Comparison of ENCODE assay signal across 16 cellular contexts in the genomic region with DNA sequence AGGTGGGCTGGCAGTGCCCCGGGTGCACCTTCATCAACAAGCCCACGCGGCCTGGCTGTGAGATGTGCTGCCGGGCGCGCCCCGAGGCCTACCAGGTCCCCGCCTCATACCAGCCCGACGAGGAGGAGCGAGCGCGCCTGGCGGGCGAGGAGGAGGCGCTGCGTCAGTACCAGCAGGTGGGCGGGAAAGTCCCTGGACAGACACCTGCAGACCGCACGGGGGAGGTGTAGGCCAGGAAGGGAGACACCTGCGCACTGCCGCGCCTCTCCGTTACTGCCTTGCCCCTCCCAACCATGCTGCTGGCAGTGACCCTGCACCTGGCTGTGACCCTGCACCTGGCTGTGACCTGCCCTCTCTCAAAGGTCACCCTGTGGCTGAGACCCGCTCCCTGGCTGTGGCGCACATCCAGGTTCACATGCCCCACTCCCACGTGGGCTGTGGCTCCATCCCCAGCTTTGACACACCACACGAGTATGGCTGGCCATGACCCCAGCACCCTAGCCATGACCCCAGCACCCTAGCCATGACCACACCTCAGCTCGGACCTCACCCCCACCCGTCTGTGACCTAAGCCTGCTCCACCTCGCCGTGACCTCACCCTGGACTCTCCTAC. TPM values are rescaled to one million over a fixed set of nuclear protein-coding genes. Genes with fewer than 3 reads are reported as not detected.
DNase-seq lines count a peak whose midpoint lies in the region; ATAC-seq and TF ChIP-seq lines count a peak whose summit lies in the region.
"Had no signal": no experiment of that assay in that cellular context is flagged by ENCODE, and none has a peak within 500 bp of the region (broad histone marks: within the 10 kb centered on the region; RNA-seq: fewer than 3 reads in every experiment).

No MANE protein-coding gene starts in this region.

- no peaks in the 10 kb centered on the region for H3K27me3 Mint-ChIP-seq in activated T-cell treated with anti-CD3 and anti-CD28 coated beads, Interleukin-2, amount 50 U/mL, for 4 hours (ENCODE audit: low read depth)

- H3K27ac ChIP-seq in right cardiac atrium (ENCODE audit: low read length) (no peak overlapping the region), colonic mucosa (peak overlapping the region; percentile 40), upper lobe of right lung (no peak overlapping the region)
- H3K27ac ChIP-seq: ascending aorta, thoracic aorta had no signal

- H3K36me3 ChIP-seq in colonic mucosa (peaks cover 4% of the 10 kb centered on the region), upper lobe of right lung (peaks cover 60% of the 10 kb centered on the region)

- 94% methylated on average over 32 of the region's 32 CpGs for WGBS in right cardiac atrium

- no peaks in the 10 kb centered on the region for H3K9me3 Mint-ChIP-seq in activated T-cell treated with anti-CD3 and anti-CD28 coated beads, Interleukin-2, amount 50 U/mL, for 4 hours

- H3K27me3 ChIP-seq in right cardiac atrium (ENCODE audit: control insufficient read depth, insufficient read depth) (no peaks in the 10 kb centered on the region), colonic mucosa (no peaks in the 10 kb centered on the region), upper lobe of right lung (no peaks in the 10 kb centered on the region)
- H3K27me3 ChIP-seq: ascending aorta had no signal

- H3K9me3 ChIP-seq in right cardiac atrium (ENCODE audit: control insufficient read depth, low read length) (no peaks in the 10 kb centered on the region), colonic mucosa (no peaks in the 10 kb centered on the region), upper lobe of right lung (no peaks in the 10 kb centered on the region)
- H3K9me3 ChIP-seq: ascending aorta, thoracic aorta had no signal

- peak overlapping the region; percentile 44 to 58 for H3K9ac ChIP-seq in colonic mucosa (ENCODE audit: low read depth in 2 of 2, low read length in 2 of 2)

- DNase-seq in right cardiac atrium (peak in 2 of 3 donors; percentile 53 to 61), left cardiac atrium (no peak), NCI-H2196 (lab: John Stamatoyannopoulos, UW; ENCODE audit: unreplicated experiment) (peak; percentile 95), colonic mucosa (peak; percentile 87), upper lobe of right lung (no peak), GM19240 (ENCODE audit: insufficient read length, low spot score) (no peak), SHP77 (lab: John Stamatoyannopoulos, UW) (no peak)
- no peak for DNase-seq in activated T-cell treated with anti-CD3 and anti-CD28 coated beads, Interleukin-2, amount 50 U/mL, for 4 hours
- DNase-seq: activated CD8-positive, alpha-beta memory T cell treated with anti-CD3 and anti-CD28 coated beads, Interleukin-2, amount 50 U/mL, for 48 hours; AML-193; effector CD4-positive, alpha-beta T cell; GDM1; mesenchymal stem cell; OCI-M1 had no signal

- H3K4me1 ChIP-seq in right cardiac atrium (ENCODE audit: control insufficient read depth, insufficient read depth, low read length) (no peaks in the 10 kb centered on the region), colonic mucosa (no peaks in the 10 kb centered on the region), upper lobe of right lung (peaks cover 4% of the 10 kb centered on the region)
- H3K4me1 ChIP-seq: ascending aorta had no signal

- peak; percentile 35 for TF ChIP-seq CTCF in colonic mucosa (IDR thresholded peaks at IDR 0.05)
- no peak for TF ChIP-seq CTCF in upper lobe of right lung (IDR thresholded peaks at IDR 0.05)

- intact Hi-C loops in right cardiac atrium (cut with DNase I) (loop anchor here in 2 of 4 donors (10.0 kb wide), 1 partner anchor 65 kb away; no protein-coding TSS in a partner anchor), left cardiac atrium (cut with DNase I) (no loop called here), colonic mucosa (cut with DNase I) (no loop called here), upper lobe of right lung (cut with DNase I) (no loop called here)

- H3K4me3 Mint-ChIP-seq in activated T-cell treated with anti-CD3 and anti-CD28 coated beads, Interleukin-2, amount 50 U/mL, for 4 hours: no peak overlapping the region

- H3K4me3 ChIP-seq in right cardiac atrium (ENCODE audit: low read length) (no peak overlapping the region), colonic mucosa (no peak overlapping the region), upper lobe of right lung (no peak overlapping the region)
- H3K4me3 ChIP-seq: ascending aorta, thoracic aorta had no signal

- peaks cover 13% of the 10 kb centered on the region for H3K4me1 Mint-ChIP-seq in activated T-cell treated with anti-CD3 and anti-CD28 coated beads, Interleukin-2, amount 50 U/mL, for 4 hours (ENCODE audit: low read depth)

- peak; percentile 7 to 36 for ATAC-seq in right cardiac atrium
- ATAC-seq in left cardiac atrium: no peak
- ATAC-seq in upper lobe of right lung: peak; percentile 3
- no peak for ATAC-seq in activated T-cell treated with anti-CD3 and anti-CD28 coated beads, Interleukin-2, amount 50 U/mL, for 4 hours

- H3K36me3 Mint-ChIP-seq in activated T-cell treated with anti-CD3 and anti-CD28 coated beads, Interleukin-2, amount 50 U/mL, for 4 hours (ENCODE audit: insufficient read depth): peaks cover 35% of the 10 kb centered on the region

RNA-seq across cellular contexts. Expression of a gene that starts 11.6 kb away (rescaled TPM):
- total RNA-seq in right cardiac atrium (10 to 100 TPM; 42.1 to 52.4 (median 45.9) TPM), left cardiac atrium (10 to 100 TPM; 41.6 to 43.5 TPM), colonic mucosa (100 to 1,000 TPM; 134 to 169 TPM), upper lobe of right lung (101 TPM)
- 48.0 TPM for polyA plus RNA-seq in right cardiac atrium
- 100 to 1,000 TPM in 2 of 3 donors, 10 to 100 TPM in 1; 87.1 to 104 (median 103) TPM for total RNA-seq in activated T-cell treated with anti-CD3 and anti-CD28 coated beads, Interleukin-2, amount 50 U/mL, for 4 hours

RNA-seq across cellular contexts. Expression of a gene that starts 39.1 kb away (rescaled TPM):
- total RNA-seq in right cardiac atrium: 1 to 10 TPM in 1 of 4 donors, under 1 TPM in 3; 0.49 to 2.1 (median 0.66) TPM
- polyA plus RNA-seq in right cardiac atrium: 1.0 TPM
- 1 to 10 TPM; 1.4 to 3.4 TPM for total RNA-seq in left cardiac atrium
- 10 to 100 TPM; 13.5 to 48.5 TPM for total RNA-seq in colonic mucosa
- total RNA-seq in upper lobe of right lung: 16.8 TPM
- 10 to 100 TPM; 34.6 to 45.2 (median 37.0) TPM for total RNA-seq in activated T-cell treated with anti-CD3 and anti-CD28 coated beads, Interleukin-2, amount 50 U/mL, for 4 hours
- total RNA-seq: ascending aorta had no signal

RNA-seq across cellular contexts. Expression of a gene that starts 42.7 kb away (rescaled TPM):
- total RNA-seq in right cardiac atrium (10 to 100 TPM; 24.3 to 26.5 (median 25.6) TPM), left cardiac atrium (10 to 100 TPM; 23.7 to 24.3 TPM), colonic mucosa (10 to 100 TPM; 25.4 to 31.9 TPM), upper lobe of right lung (38.4 TPM)
- polyA plus RNA-seq in right cardiac atrium: 13.6 TPM
- total RNA-seq in activated T-cell treated with anti-CD3 and anti-CD28 coated beads, Interleukin-2, amount 50 U/mL, for 4 hours: 10 to 100 TPM; 21.2 to 25.5 (median 23.9) TPM

Comparison
In these comparisons a context has a peak if more than half of its experiments do, and no peak if none do; other contexts are left out.
1. ATAC-seq: peak in right cardiac atrium (2 of 2) and upper lobe of right lung (single experiment); none in left cardiac atrium (0 of 2) and activated T-cell treated with anti-CD3 and anti-CD28 coated beads, Interleukin-2, amount 50 U/mL, for 4 hours (0 of 2).
2. DNase-seq: peak in right cardiac atrium (2 of 3), NCI-H2196 (single experiment) and colonic mucosa (single experiment); none in left cardiac atrium (single experiment), upper lobe of right lung (single experiment), GM19240 (single experiment), SHP77 (0 of 2) and activated T-cell treated with anti-CD3 and anti-CD28 coated beads, Interleukin-2, amount 50 U/mL, for 4 hours (single experiment).